Comparison of ENCODE assay signal across 17 cellular contexts in genomic region chr2:212364106-212364505, GRCh38.
DNase-seq lines count a peak whose midpoint lies in the region; ATAC-seq, FAIRE-seq and TF ChIP-seq lines count a peak whose summit lies in the region.
"Had no signal": no experiment of that assay in that cellular context is flagged by ENCODE, and none has a peak within 500 bp of the region (broad histone marks: within the 10 kb centered on the region; RNA-seq: fewer than 3 reads in every experiment).

No MANE protein-coding gene starts in this region.

- no peak overlapping the region for H3K4me3 Mint-ChIP-seq in astrocyte (ENCODE audit: unreplicated experiment)
- H3K4me3 Mint-ChIP-seq: naive thymus-derived CD4-positive, alpha-beta T cell had no signal

- no peak overlapping the region for H3K27ac Mint-ChIP-seq in astrocyte (ENCODE audit: unreplicated experiment)
- H3K27ac Mint-ChIP-seq: naive thymus-derived CD4-positive, alpha-beta T cell had no signal

- H3K9ac ChIP-seq in mammary epithelial cell (ENCODE audit: insufficient read depth, low read length) (no peak overlapping the region), astrocyte (ENCODE audit: low read length) (no peak overlapping the region)

- intact Hi-C loops in mammary epithelial cell (cut with micrococcal nuclease) (no loop called here), breast epithelium (cut with DNase I; ENCODE audit: low total_unique reads) (no loop called here), esophagus muscularis mucosa (cut with DNase I) (no loop called here)

- H3K79me2 ChIP-seq in mammary epithelial cell (ENCODE audit: insufficient read depth, low read length) (no peaks in the 10 kb centered on the region), astrocyte (ENCODE audit: insufficient read depth, low read length) (no peaks in the 10 kb centered on the region)

- TF ChIP-seq POLR2A in breast epithelium (IDR thresholded peaks at IDR 0.05) (no peak), esophagus muscularis mucosa (IDR thresholded peaks at IDR 0.05; ENCODE audit: low read depth) (no peak)

- DNase-seq in mammary epithelial cell: no peak
- DNase-seq in breast epithelium (ENCODE audit: low spot score in 2 of 2): no peak
- peak; percentile 71 for DNase-seq in astrocyte (ENCODE audit: low read depth)
- peak; percentile 58 for DNase-seq in globus pallidus (ENCODE audit: low spot score)
- DNase-seq in superior temporal gyrus (ENCODE audit: extremely low spot score): peak; percentile 75
- no peak for DNase-seq in esophagus muscularis mucosa (ENCODE audit: extremely low spot score)
- DNase-seq in stimulated activated CD4-positive, alpha-beta T cell treated with anti-CD3 and anti-CD28 coated beads, Interleukin-4, amount 100 ng/mL, for 1 hour: no peak
- DNase-seq: 8988T; activated CD4-positive, alpha-beta T cell treated with anti-CD3 and anti-CD28 coated beads for 1 hour; aorta; erythroblast; naive thymus-derived CD4-positive, alpha-beta T cell; NCI-H187; trophoblast cell had no signal

- ATAC-seq in GM18519 (IDR thresholded peaks at IDR 0.05; ENCODE audit: low FRiP score, unreplicated experiment): no peak
- ATAC-seq: naive thymus-derived CD4-positive, alpha-beta T cell had no signal

- TF ChIP-seq EP300 in esophagus muscularis mucosa (IDR thresholded peaks at IDR 0.05): no peak

- FAIRE-seq in astrocyte (lab: Jason Lieb, UNC): no peak
- FAIRE-seq: D721Med, islet of Langerhans had no signal

- H3K4me2 ChIP-seq in mammary epithelial cell (ENCODE audit: insufficient read depth, low read depth, low read length): peak overlapping the region; percentile 42
- peak overlapping the region; percentile 32 for H3K4me2 ChIP-seq in astrocyte (ENCODE audit: low read length)

- no peaks in the 10 kb centered on the region for H3K9me3 Mint-ChIP-seq in astrocyte (ENCODE audit: unreplicated experiment)

- H2AFZ ChIP-seq in mammary epithelial cell (ENCODE audit: low read depth, low read length) (no peak overlapping the region), astrocyte (ENCODE audit: low read depth, low read length) (no peak overlapping the region)

- dilution Hi-C loops in mammary epithelial cell (cut with HindIII; ENCODE audit: low sequenced_read_pairs): no loop called here

- no TSS peak for BruUV-seq in mammary epithelial cell (replicated peaks; lab: Mats Ljungman, UMichigan)

- no peaks in the 10 kb centered on the region for H3K36me3 ChIP-seq in mammary epithelial cell (ENCODE audit: insufficient read depth, low read length)
- H3K36me3 ChIP-seq in breast epithelium: no peaks in the 10 kb centered on the region
- H3K36me3 ChIP-seq in astrocyte (ENCODE audit: insufficient read depth, low read length): no peaks in the 10 kb centered on the region
- H3K36me3 ChIP-seq in esophagus muscularis mucosa: no peaks in the 10 kb centered on the region

- H4K20me1 ChIP-seq in mammary epithelial cell (ENCODE audit: insufficient read depth, low read length): no peaks in the 10 kb centered on the region
- H4K20me1 ChIP-seq in astrocyte (ENCODE audit: insufficient read depth, low read length): no peaks in the 10 kb centered on the region

- H3K27ac ChIP-seq in mammary epithelial cell (ENCODE audit: insufficient read depth, low read depth, low read length) (no peak overlapping the region), breast epithelium (no peak overlapping the region), astrocyte (ENCODE audit: low read depth, low read length) (no peak overlapping the region), esophagus muscularis mucosa (replicated peaks in 1 of 4) (no peak overlapping the region)

- peaks cover 12% of the 10 kb centered on the region for H3K4me1 Mint-ChIP-seq in astrocyte (ENCODE audit: low read depth, unreplicated experiment)
- H3K4me1 Mint-ChIP-seq: naive thymus-derived CD4-positive, alpha-beta T cell had no signal

- H3K4me1 ChIP-seq in mammary epithelial cell (ENCODE audit: insufficient read depth, low read length) (no peaks in the 10 kb centered on the region), breast epithelium (no peaks in the 10 kb centered on the region), astrocyte (ENCODE audit: insufficient read depth, low read length) (no peaks in the 10 kb centered on the region), esophagus muscularis mucosa (no peaks in the 10 kb centered on the region)

- no peaks in the 10 kb centered on the region for H3K9me3 ChIP-seq in mammary epithelial cell (replicated peaks; ENCODE audit: insufficient read depth, low read length)
- H3K9me3 ChIP-seq in breast epithelium: no peaks in the 10 kb centered on the region
- H3K9me3 ChIP-seq in astrocyte (ENCODE audit: insufficient read depth, low read depth, low read length): no peaks in the 10 kb centered on the region
- no peaks in the 10 kb centered on the region for H3K9me3 ChIP-seq in esophagus muscularis mucosa

- CTCF ChIA-PET in mammary epithelial cell (lab: Charles Lee; ENCODE audit: low non-redundant PET): no interaction called here

- H3K4me3 ChIP-seq in mammary epithelial cell (replicated peaks in 1 of 3; ENCODE audit: insufficient read depth in 1 of 3, low read depth in 2 of 3, low read length in 3 of 3) (no peak overlapping the region), breast epithelium (no peak overlapping the region), astrocyte (ENCODE audit: insufficient read depth, low read depth, low read length) (no peak overlapping the region), esophagus muscularis mucosa (no peak overlapping the region)

- H3K27me3 Mint-ChIP-seq in astrocyte (ENCODE audit: low read depth, unreplicated experiment): no peaks in the 10 kb centered on the region
- H3K27me3 Mint-ChIP-seq: naive thymus-derived CD4-positive, alpha-beta T cell had no signal

- TF ChIP-seq CTCF in mammary epithelial cell (conservative IDR thresholded peaks at IDR 0.05 in 1 of 2, IDR thresholded peaks at IDR 0.05 in 1 of 2; ENCODE audit: extremely low read depth in 1 of 2, insufficient read depth in 1 of 2, low read depth in 1 of 2, low read length in 2 of 2) (no peak), breast epithelium (IDR thresholded peaks at IDR 0.05) (no peak), astrocyte (IDR thresholded peaks at IDR 0.05; ENCODE audit: insufficient read depth, low read depth, low read length) (no peak), esophagus muscularis mucosa (IDR thresholded peaks at IDR 0.05) (no peak)

- H3K27me3 ChIP-seq in mammary epithelial cell (ENCODE audit: insufficient read depth, low read length) (no peaks in the 10 kb centered on the region), breast epithelium (no peaks in the 10 kb centered on the region), astrocyte (ENCODE audit: insufficient read depth, low read length) (no peaks in the 10 kb centered on the region), esophagus muscularis mucosa (no peaks in the 10 kb centered on the region)

- 22% methylated on average over 2 of the region's 2 CpGs for WGBS in mammary epithelial cell (ENCODE audit: low coverage, missing lambda C conversion rate)
- WGBS in esophagus muscularis mucosa: 56% methylated on average over 2 of the region's 2 CpGs

- in situ Hi-C loops in mammary epithelial cell (cut with MboI; ENCODE audit: low sequenced_read_pairs in 2 of 2): no loop called here

- H3K36me3 Mint-ChIP-seq in astrocyte (ENCODE audit: low read depth, unreplicated experiment): no peaks in the 10 kb centered on the region
- H3K36me3 Mint-ChIP-seq: naive thymus-derived CD4-positive, alpha-beta T cell had no signal

Comparison
In these comparisons a context has a peak if more than half of its experiments do, and no peak if none do; other contexts are left out.
1. DNase-seq: peak in astrocyte (single experiment), globus pallidus (single experiment) and superior temporal gyrus (single experiment); none in mammary epithelial cell (single experiment), breast epithelium (0 of 2), esophagus muscularis mucosa (single experiment) and stimulated activated CD4-positive, alpha-beta T cell treated with anti-CD3 and anti-CD28 coated beads, Interleukin-4, amount 100 ng/mL, for 1 hour (single experiment).